ENCODE assay signal across 22 cellular contexts in the genomic region with DNA sequence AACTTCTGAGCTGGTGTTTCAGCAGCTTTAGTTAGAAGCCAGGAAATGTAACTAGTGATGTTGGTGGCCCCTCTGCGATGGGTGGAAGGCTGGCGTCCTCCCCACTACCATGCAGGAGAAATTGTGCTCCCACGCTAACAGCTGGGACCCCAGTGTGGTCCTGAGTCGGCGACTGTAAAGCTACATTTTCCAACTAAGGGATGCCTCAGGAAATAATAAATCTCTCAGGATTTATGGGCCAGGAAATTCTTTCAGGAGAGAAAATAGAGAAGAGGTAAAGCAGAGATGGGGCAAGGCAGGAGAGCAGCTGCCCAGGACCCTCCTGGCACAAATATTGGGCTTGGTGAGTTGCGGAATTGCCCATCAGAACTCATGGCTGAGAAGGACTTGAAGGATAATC.
"Had no signal": no experiment of that assay in that cellular context is flagged by ENCODE, and none has a peak within 500 bp of the region (broad histone marks: within the 10 kb centered on the region; RNA-seq: fewer than 3 reads in every experiment).

No MANE protein-coding gene starts in this region.

- H3K4me3 ChIP-seq: breast epithelium, heart right ventricle, skin epidermis, thoracic aorta, upper lobe of left lung, vagina had no signal

- ATAC-seq: activated naive CD4-positive, alpha-beta T cell treated with anti-CD3 and anti-CD28 coated beads, Interleukin-2, amount 50 U/mL, for 72 hours; natural killer cell; stimulated activated naive CD8-positive, alpha-beta T cell treated with anti-CD3 and anti-CD28 coated beads, Interleukin-15, Interleukin-2, amounts not matched to agents 100 U/mL and 50 U/mL, for 24 hours; T-helper 17 cell had no signal

- FAIRE-seq: islet of Langerhans had no signal

- H3K9me3 Mint-ChIP-seq: activated CD4-positive, alpha-beta memory T cell treated with anti-CD3 and anti-CD28 coated beads for 36 hours; activated CD4-positive, alpha-beta T cell treated with anti-CD3 and anti-CD28 coated beads, Interleukin-2, amount 10 ng/mL, durations not matched to agents 24 days and 14 days; activated naive CD4-positive, alpha-beta T cell treated with anti-CD3 and anti-CD28 coated beads, Interleukin-2, amount 50 U/mL, for 72 hours; natural killer cell had no signal

- H3K4me1 Mint-ChIP-seq: natural killer cell had no signal

- H3K9me3 ChIP-seq: breast epithelium, heart right ventricle, neutrophil, thoracic aorta, upper lobe of left lung, vagina had no signal

- H3K36me3 ChIP-seq: breast epithelium, heart right ventricle, neutrophil, thoracic aorta, upper lobe of left lung, vagina had no signal

- DNase-seq: activated CD4-positive, alpha-beta memory T cell treated with anti-CD3 and anti-CD28 coated beads for 36 hours; activated CD4-positive, alpha-beta T cell treated with anti-CD3 and anti-CD28 coated beads, Interleukin-2, amount 10 ng/mL, durations not matched to agents 24 days and 14 days; activated CD4-positive, CD25-positive, alpha-beta regulatory T cell treated with anti-CD3 and anti-CD28 coated beads, Interleukin-2, amount 50 U/mL, for 72 hours; activated naive CD4-positive, alpha-beta T cell; activated T-cell treated with anti-CD3 and anti-CD28 coated beads, Interleukin-2, amount 50 U/mL, for 48 hours; central memory CD4-positive, alpha-beta T cell; heart right ventricle; mammary epithelial cell; natural killer cell; stimulated activated CD4-positive, alpha-beta T cell treated with anti-CD3 and anti-CD28 coated beads, Interleukin-12 subunit alpha, Interleukin-12 subunit beta, amount 100 ng/mL, for 4 hours; stimulated activated CD4-positive, alpha-beta T cell treated with anti-CD3 and anti-CD28 coated beads, Interleukin-4, amount 100 ng/mL, for 1 hour; stimulated activated naive CD8-positive, alpha-beta T cell treated with anti-CD3 and anti-CD28 coated beads, Interleukin-15, Interleukin-2, amounts not matched to agents 100 U/mL and 50 U/mL, for 24 hours; T-helper 17 cell; T1000; upper lobe of left lung had no signal

- H3K27ac Mint-ChIP-seq: activated CD4-positive, alpha-beta memory T cell treated with anti-CD3 and anti-CD28 coated beads for 36 hours; activated CD4-positive, alpha-beta T cell treated with anti-CD3 and anti-CD28 coated beads, Interleukin-2, amount 10 ng/mL, durations not matched to agents 24 days and 14 days; activated naive CD4-positive, alpha-beta T cell treated with anti-CD3 and anti-CD28 coated beads, Interleukin-2, amount 50 U/mL, for 72 hours; natural killer cell; T-helper 17 cell had no signal

- H3K36me3 Mint-ChIP-seq: activated CD4-positive, alpha-beta memory T cell treated with anti-CD3 and anti-CD28 coated beads for 36 hours; activated naive CD4-positive, alpha-beta T cell treated with anti-CD3 and anti-CD28 coated beads, Interleukin-2, amount 50 U/mL, for 72 hours; natural killer cell had no signal

- H3K27me3 ChIP-seq: breast epithelium, upper lobe of left lung, vagina had no signal

- H3K27ac ChIP-seq: breast epithelium, heart right ventricle, neutrophil, skin epidermis, thoracic aorta, upper lobe of left lung had no signal

- H3K4me3 Mint-ChIP-seq: activated CD4-positive, alpha-beta memory T cell treated with anti-CD3 and anti-CD28 coated beads for 36 hours; activated CD4-positive, alpha-beta T cell treated with anti-CD3 and anti-CD28 coated beads, Interleukin-2, amount 10 ng/mL, durations not matched to agents 24 days and 14 days; natural killer cell; T-helper 17 cell had no signal
